ENCODE assay signal across 9 cellular contexts in genomic region chr11:61532136-61533038, GRCh38. TPM values are rescaled to one million over a fixed set of nuclear protein-coding genes. Genes with fewer than 3 reads are reported as not detected.
DNase-seq lines count a peak whose midpoint lies in the region; ATAC-seq and TF ChIP-seq lines count a peak whose summit lies in the region.
"Had no signal": no experiment of that assay in that cellular context is flagged by ENCODE, and none has a peak within 500 bp of the region (broad histone marks: within the 10 kb centered on the region; RNA-seq: fewer than 3 reads in every experiment).

No MANE protein-coding gene starts in this region.

- no peaks in the 10 kb centered on the region for H3K4me1 Mint-ChIP-seq in CD8-positive, alpha-beta memory T cell
- no peaks in the 10 kb centered on the region for H3K4me1 Mint-ChIP-seq in activated T-helper 2 cell treated with anti-CD3 and anti-CD28 coated beads, Interferon-gamma antibody, Interleukin-2, Interleukin-4, amounts not matched to agents 10 μg/mL and 5 μg/mL and 100 μg/mL, durations not matched to agents 14 hours and 24 hours and 36 hours (ENCODE audit: low read depth)

- no peak for ATAC-seq in GM18873 (IDR thresholded peaks at IDR 0.05; ENCODE audit: low FRiP score, unreplicated experiment)

- H3K4me1 ChIP-seq in CD8-positive, alpha-beta memory T cell (ENCODE audit: insufficient read depth, low read length): no peaks in the 10 kb centered on the region
- H3K4me1 ChIP-seq in OCI-LY7 (ENCODE audit: insufficient read depth, low read length, poor library complexity, severe bottlenecking) (no peaks in the 10 kb centered on the region), iPS DF 6.9 (ENCODE audit: control insufficient read depth, insufficient read depth, low read length) (peaks cover 6% of the 10 kb centered on the region)

- peaks cover 9 to 38% of the 10 kb centered on the region in 2 donors for H3K27me3 Mint-ChIP-seq in CD8-positive, alpha-beta memory T cell
- no peaks in the 10 kb centered on the region for H3K27me3 Mint-ChIP-seq in activated T-helper 2 cell treated with anti-CD3 and anti-CD28 coated beads, Interferon-gamma antibody, Interleukin-2, Interleukin-4, amounts not matched to agents 10 μg/mL and 5 μg/mL and 100 μg/mL, durations not matched to agents 14 hours and 24 hours and 36 hours (ENCODE audit: low read depth)

- POLR2A ChIA-PET in CD8-positive, alpha-beta memory T cell (lab: Charles Lee): no interaction called here
- POLR2A ChIA-PET in OCI-LY7 (lab: Charles Lee): no interaction called here

- no peaks in the 10 kb centered on the region for H3K27me3 ChIP-seq in CD8-positive, alpha-beta memory T cell (ENCODE audit: insufficient read depth, low read length, poor library complexity, severe bottlenecking)
- no peaks in the 10 kb centered on the region for H3K27me3 ChIP-seq in iPS DF 6.9 (ENCODE audit: control insufficient read depth, insufficient read depth, low read length)

- CTCF ChIA-PET in CD8-positive, alpha-beta memory T cell (lab: Charles Lee): interaction anchor here (0.6 to 3.8 kb wide), 8 partner anchors 10 to 201 kb away, joined by 3 to 14 read pairs (median 4); no protein-coding TSS in a partner anchor
- CTCF ChIA-PET in OCI-LY7 (lab: Charles Lee; ENCODE audit: unreplicated experiment): interaction anchor here (0.5 kb wide), 1 partner anchor 186 kb away, joined by 6 read pairs; no protein-coding TSS in a partner anchor

- H3K4me2 ChIP-seq in OCI-LY7 (ENCODE audit: low read length): no peak overlapping the region

- H3K4me3 Mint-ChIP-seq in CD8-positive, alpha-beta memory T cell: no peak overlapping the region
- no peak overlapping the region for H3K4me3 Mint-ChIP-seq in activated T-helper 2 cell treated with anti-CD3 and anti-CD28 coated beads, Interferon-gamma antibody, Interleukin-2, Interleukin-4, amounts not matched to agents 10 μg/mL and 5 μg/mL and 100 μg/mL, durations not matched to agents 14 hours and 24 hours and 36 hours (ENCODE audit: low read depth)

- intact Hi-C loops in OCI-LY7 (cut with micrococcal nuclease; ENCODE audit: unreplicated experiment): no loop called here
- intact Hi-C loops in activated T-helper 2 cell treated with anti-CD3 and anti-CD28 coated beads, Interferon-gamma antibody, Interleukin-2, Interleukin-4, amounts not matched to agents 10 μg/mL and 5 μg/mL and 100 μg/mL, durations not matched to agents 14 hours and 24 hours and 36 hours (cut with micrococcal nuclease): no loop called here

- H3K27ac ChIP-seq in CD8-positive, alpha-beta memory T cell (ENCODE audit: low read depth, low read length): no peak overlapping the region
- no peak overlapping the region for H3K27ac ChIP-seq in OCI-LY7 (ENCODE audit: low read depth, low read length, poor library complexity, severe bottlenecking)
- no peak overlapping the region for H3K27ac ChIP-seq in iPS DF 6.9 (ENCODE audit: low read length)

- H2AFZ ChIP-seq in OCI-LY7 (ENCODE audit: low read length): no peak overlapping the region

- no peaks in the 10 kb centered on the region for H3K36me3 ChIP-seq in CD8-positive, alpha-beta memory T cell (ENCODE audit: insufficient read depth, low read length)
- no peaks in the 10 kb centered on the region for H3K36me3 ChIP-seq in OCI-LY7 (ENCODE audit: insufficient read depth, low read length)
- H3K36me3 ChIP-seq in iPS DF 6.9 (ENCODE audit: control insufficient read depth, insufficient read depth, low read length): no peaks in the 10 kb centered on the region

- no peaks in the 10 kb centered on the region for H4K20me1 ChIP-seq in OCI-LY7 (ENCODE audit: insufficient read depth, low read length)

- no peaks in the 10 kb centered on the region for H3K36me3 Mint-ChIP-seq in CD8-positive, alpha-beta memory T cell
- H3K36me3 Mint-ChIP-seq in activated T-helper 2 cell treated with anti-CD3 and anti-CD28 coated beads, Interferon-gamma antibody, Interleukin-2, Interleukin-4, amounts not matched to agents 10 μg/mL and 5 μg/mL and 100 μg/mL, durations not matched to agents 14 hours and 24 hours and 36 hours (ENCODE audit: low read depth): no peaks in the 10 kb centered on the region

- peak overlapping the region in 1 of 8 donors; percentile 57 for H3K27ac Mint-ChIP-seq in CD8-positive, alpha-beta memory T cell
- no peak overlapping the region for H3K27ac Mint-ChIP-seq in activated T-helper 2 cell treated with anti-CD3 and anti-CD28 coated beads, Interferon-gamma antibody, Interleukin-2, Interleukin-4, amounts not matched to agents 10 μg/mL and 5 μg/mL and 100 μg/mL, durations not matched to agents 14 hours and 24 hours and 36 hours

- no peaks in the 10 kb centered on the region for H3K9me2 ChIP-seq in OCI-LY7 (ENCODE audit: insufficient read depth, low read length)

- H3K79me2 ChIP-seq in OCI-LY7 (ENCODE audit: insufficient read depth, low read depth, low read length): no peaks in the 10 kb centered on the region

- no CpG with 5 or more reads among the region's 10 CpGs for WGBS in iPS DF 6.9 (ENCODE audit: insufficient coverage, insufficient read length)

- BruUV-seq in OCI-LY7 (replicated peaks; lab: Mats Ljungman, UMichigan): no TSS peak

- peak in 3 of 5 donors; percentile 10 to 26 (median 13) for DNase-seq in CD8-positive, alpha-beta memory T cell
- DNase-seq in HFF-Myc (ENCODE audit: extremely low read depth, low read depth): no peak
- peak; percentile 49 for DNase-seq in OCI-LY7 (ENCODE audit: low spot score)
- DNase-seq in activated T-helper 2 cell treated with anti-CD3 and anti-CD28 coated beads, Interferon-gamma antibody, Interleukin-2, Interleukin-4, amounts not matched to agents 10 μg/mL and 5 μg/mL and 100 μg/mL, durations not matched to agents 14 hours and 24 hours and 36 hours (ENCODE audit: low spot score): peak; percentile 32
- DNase-seq in iPS DF 6.9 (ENCODE audit: low read depth, low spot score): peak; percentile 76
- peak in 2 of 3 donors; percentile 14 to 32 for DNase-seq in stimulated activated CD4-positive, alpha-beta T cell treated with anti-CD3 and anti-CD28 coated beads, TNF-alpha, amount 100 ng/mL, for 1 hour (ENCODE audit: low read depth in 3 of 3, low spot score in 1 of 3)
- no peak for DNase-seq in COR-L47 (lab: John Stamatoyannopoulos, UW)

- H3K9me3 ChIP-seq in CD8-positive, alpha-beta memory T cell (ENCODE audit: low read length): no peaks in the 10 kb centered on the region
- H3K9me3 ChIP-seq in OCI-LY7 (ENCODE audit: low read length) (no peaks in the 10 kb centered on the region), iPS DF 6.9 (ENCODE audit: control insufficient read depth, insufficient read depth, low read length) (no peaks in the 10 kb centered on the region)

- no peaks in the 10 kb centered on the region for H3K9me3 Mint-ChIP-seq in CD8-positive, alpha-beta memory T cell
- no peaks in the 10 kb centered on the region for H3K9me3 Mint-ChIP-seq in activated T-helper 2 cell treated with anti-CD3 and anti-CD28 coated beads, Interferon-gamma antibody, Interleukin-2, Interleukin-4, amounts not matched to agents 10 μg/mL and 5 μg/mL and 100 μg/mL, durations not matched to agents 14 hours and 24 hours and 36 hours

- no peak overlapping the region for H3K4me3 ChIP-seq in CD8-positive, alpha-beta memory T cell (ENCODE audit: low read length)
- H3K4me3 ChIP-seq in HFF-Myc (replicated peaks; ENCODE audit: low read depth, low read length) (no peak overlapping the region), OCI-LY7 (ENCODE audit: low read depth, low read length, poor library complexity, severe bottlenecking) (no peak overlapping the region), iPS DF 6.9 (ENCODE audit: low read length) (no peak overlapping the region)

- TF ChIP-seq CTCF in HFF-Myc (IDR thresholded peaks at IDR 0.05; ENCODE audit: low read depth, low read length, missing control alignments): peak; percentile 84
- TF ChIP-seq CTCF in OCI-LY7 (conservative IDR thresholded peaks at IDR 0.05; ENCODE audit: low read length): peak; percentile 95

RNA-seq across cellular contexts. Expression of gene LRRC10B, which starts 23.8 kb away (rescaled TPM):
- not detected for total RNA-seq in CD8-positive, alpha-beta memory T cell
- not detected for polyA plus RNA-seq in CD8-positive, alpha-beta memory T cell
- total RNA-seq in OCI-LY7 (2014; rRNA removed; shearing (Covaris generic)): not detected in 2 replicates
- not detected in 2 replicates for total RNA-seq in OCI-LY7 (2022)
- 0.07 and 0.11 TPM in 2 replicates for total RNA-seq in activated T-helper 2 cell treated with anti-CD3 and anti-CD28 coated beads, Interferon-gamma antibody, Interleukin-2, Interleukin-4, amounts not matched to agents 10 μg/mL and 5 μg/mL and 100 μg/mL, durations not matched to agents 14 hours and 24 hours and 36 hours
- total RNA-seq: mononuclear cell had no signal

RNA-seq across cellular contexts. Expression of gene SYT7, which starts 48.5 kb away (rescaled TPM):
- not detected for total RNA-seq in CD8-positive, alpha-beta memory T cell
- polyA plus RNA-seq in CD8-positive, alpha-beta memory T cell: not detected
- not detected in 2 replicates for total RNA-seq in OCI-LY7 (2014; rRNA removed; shearing (Covaris generic))
- total RNA-seq in OCI-LY7 (2022): not detected in 2 replicates
- total RNA-seq in activated T-helper 2 cell treated with anti-CD3 and anti-CD28 coated beads, Interferon-gamma antibody, Interleukin-2, Interleukin-4, amounts not matched to agents 10 μg/mL and 5 μg/mL and 100 μg/mL, durations not matched to agents 14 hours and 24 hours and 36 hours: 0.09 and 0.30 TPM in 2 replicates

Comparison
In these comparisons a context has a peak if more than half of its experiments do, and no peak if none do; other contexts are left out.
1. DNase-seq: peak in CD8-positive, alpha-beta memory T cell (3 of 5), OCI-LY7 (single experiment), activated T-helper 2 cell treated with anti-CD3 and anti-CD28 coated beads, Interferon-gamma antibody, Interleukin-2, Interleukin-4, amounts not matched to agents 10 μg/mL and 5 μg/mL and 100 μg/mL, durations not matched to agents 14 hours and 24 hours and 36 hours (single experiment), iPS DF 6.9 (single experiment) and stimulated activated CD4-positive, alpha-beta T cell treated with anti-CD3 and anti-CD28 coated beads, TNF-alpha, amount 100 ng/mL, for 1 hour (2 of 3); none in HFF-Myc (single experiment) and COR-L47 (single experiment).